In the genomic region with DNA sequence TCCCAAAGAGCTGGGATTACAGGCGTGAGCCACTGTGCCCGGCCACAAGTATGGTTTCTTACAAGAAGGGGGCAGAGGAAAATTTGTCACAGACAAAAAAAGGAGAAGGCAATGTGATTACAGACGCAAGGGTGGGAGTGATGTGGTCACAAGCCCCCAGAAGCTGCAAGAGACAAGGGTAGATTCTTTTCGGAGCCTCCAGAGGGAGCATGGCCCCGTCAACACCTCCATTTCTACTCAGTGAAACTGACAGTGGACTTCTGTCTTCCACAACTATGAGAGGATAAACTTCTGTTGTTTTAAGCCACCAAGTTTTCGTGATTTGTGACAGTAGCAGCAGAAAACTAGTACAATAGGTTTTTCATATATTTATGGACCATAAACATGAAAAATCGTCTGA, we compare ENCODE assay signal across 8 cellular contexts. TPM values are rescaled to one million over a fixed set of nuclear protein-coding genes. Genes with fewer than 3 reads are reported as not detected.
DNase-seq lines count a peak whose midpoint lies in the region; ATAC-seq, FAIRE-seq and TF ChIP-seq lines count a peak whose summit lies in the region.

No MANE protein-coding gene starts in this region.

- peak; percentile 44 for ATAC-seq in activated naive CD8-positive, alpha-beta T cell treated with anti-CD3 and anti-CD28 coated beads, Interleukin-2, amount 50 U/mL, for 24 hours
- ATAC-seq in HepG2 (peak; percentile 51), HG02798 (IDR thresholded peaks at IDR 0.05; ENCODE audit: poor library complexity, unreplicated experiment) (no peak)
- no peak for ATAC-seq in naive thymus-derived CD8-positive, alpha-beta T cell
- no peak for ATAC-seq in CD8-positive, alpha-beta T cell

- H3K27me3 Mint-ChIP-seq in activated naive CD8-positive, alpha-beta T cell treated with anti-CD3 and anti-CD28 coated beads, Interleukin-2, amount 50 U/mL, for 24 hours, result peaks cover 54% of the 10 kb centered on the region
- peaks cover 27 to 61% (median 46%) of the 10 kb centered on the region in 5 donors for H3K27me3 Mint-ChIP-seq in naive thymus-derived CD8-positive, alpha-beta T cell
- H3K27me3 Mint-ChIP-seq in CD8-positive, alpha-beta T cell (ENCODE audit: low read depth), result peaks cover 49% of the 10 kb centered on the region

- H3K4me3 ChIP-seq in HAP-1, result no peak overlapping the region
- H3K4me3 ChIP-seq in HepG2 (replicated peaks in 1 of 3; ENCODE audit: insufficient read depth in 1 of 3, low read depth in 2 of 3, low read length in 3 of 3), result no peak overlapping the region
- no peak overlapping the region for H3K4me3 ChIP-seq in CD8-positive, alpha-beta T cell (ENCODE audit: low read depth, low read length)

- peak; percentile 55 for FAIRE-seq in HepG2 (lab: Jason Lieb, UNC)

- no peak for TF ChIP-seq POLR2A in HepG2 (IDR thresholded peaks at IDR 0.05; ENCODE audit: insufficient read depth in 1 of 2, low read depth in 2 of 2, low read length in 2 of 2)

- H3K9me3 Mint-ChIP-seq in activated naive CD8-positive, alpha-beta T cell treated with anti-CD3 and anti-CD28 coated beads, Interleukin-2, amount 50 U/mL, for 24 hours, result no peaks in the 10 kb centered on the region
- no peaks in the 10 kb centered on the region for H3K9me3 Mint-ChIP-seq in naive thymus-derived CD8-positive, alpha-beta T cell
- no peaks in the 10 kb centered on the region for H3K9me3 Mint-ChIP-seq in CD8-positive, alpha-beta T cell

- H3K9ac ChIP-seq in HepG2 (ENCODE audit: insufficient read depth, low read depth, low read length), result no peak overlapping the region

- H3K4me1 Mint-ChIP-seq in activated naive CD8-positive, alpha-beta T cell treated with anti-CD3 and anti-CD28 coated beads, Interleukin-2, amount 50 U/mL, for 24 hours, result peaks cover 7% of the 10 kb centered on the region
- peaks cover 0 to 15% (median 14%) of the 10 kb centered on the region in 4 donors for H3K4me1 Mint-ChIP-seq in naive thymus-derived CD8-positive, alpha-beta T cell
- peaks cover 13% of the 10 kb centered on the region for H3K4me1 Mint-ChIP-seq in CD8-positive, alpha-beta T cell (ENCODE audit: low read depth)

- H3K79me2 ChIP-seq in HepG2 (ENCODE audit: insufficient read depth, low read length), result no peaks in the 10 kb centered on the region

- TF ChIP-seq CTCF in AG09319 (IDR thresholded peaks at IDR 0.05; ENCODE audit: low read depth, low read length) (peak; percentile 62), HepG2 (CRISPR knock-in tag; IDR thresholded peaks at IDR 0.05) (peak; percentile 65)
- TF ChIP-seq CTCF in CD8-positive, alpha-beta T cell (IDR thresholded peaks at IDR 0.05), result no peak

- no TSS peak for BruUV-seq in HepG2 (replicated peaks; lab: Mats Ljungman, UMichigan)

- intact Hi-C loops in HepG2 (cut with micrococcal nuclease; ENCODE audit: unreplicated experiment), result loop anchor here (1.0 kb wide), 1 partner anchor 84 kb away; no protein-coding TSS in a partner anchor
- intact Hi-C loops in CD8-positive, alpha-beta T cell (cut with DNase I, micrococcal nuclease), result loop anchor here in 1 of 2 experiments (5.0 kb wide), 1 partner anchor 166 kb away; no protein-coding TSS in a partner anchor

- WGBS in HepG2 (ENCODE audit: low lambda C conversion rate), result 0% methylated on average over 7 of the region's 7 CpGs

- H3K9me3 ChIP-seq in HAP-1, result no peaks in the 10 kb centered on the region
- H3K9me3 ChIP-seq in HepG2 (ENCODE audit: low read length), result no peaks in the 10 kb centered on the region
- H3K9me3 ChIP-seq in CD8-positive, alpha-beta T cell (ENCODE audit: low read length), result no peaks in the 10 kb centered on the region

- no peak overlapping the region for H3K27ac ChIP-seq in HepG2 (ENCODE audit: extremely low read length, insufficient read depth, low read length)
- no peak overlapping the region for H3K27ac ChIP-seq in CD8-positive, alpha-beta T cell (ENCODE audit: low read depth, low read length)

- POLR2A ChIA-PET in HepG2 (lab: Yijun Ruan, JAX), result no interaction called here
- POLR2A ChIA-PET in naive thymus-derived CD8-positive, alpha-beta T cell (lab: Charles Lee), result no interaction called here
- POLR2A ChIA-PET in CD8-positive, alpha-beta T cell (lab: Charles Lee), result no interaction called here

- CTCF ChIA-PET in HepG2 (lab: Yijun Ruan, JAX; ENCODE audit: low intra/inter-chr PET ratio, low total read pairs), result interaction anchor here (1.1 to 3.7 kb wide), 3 partner anchors 113 to 168 kb away, joined by 3 to 19 read pairs (median 5); no protein-coding TSS in a partner anchor
- CTCF ChIA-PET in CD8-positive, alpha-beta T cell (lab: Charles Lee), result no interaction called here

- no peak overlapping the region for H3K4me3 Mint-ChIP-seq in activated naive CD8-positive, alpha-beta T cell treated with anti-CD3 and anti-CD28 coated beads, Interleukin-2, amount 50 U/mL, for 24 hours
- H3K4me3 Mint-ChIP-seq in naive thymus-derived CD8-positive, alpha-beta T cell, result peak overlapping the region in 1 of 10 donors; percentile 50
- H3K4me3 Mint-ChIP-seq in CD8-positive, alpha-beta T cell, result no peak overlapping the region

- DNase-seq in AG09319 (ENCODE audit: extremely low read depth, low read depth) (no peak), HAP-1 (ENCODE audit: low spot score in 2 of 2) (peak; percentile 48 to 51), HepG2 (ENCODE audit: low spot score) (peak; percentile 37), epidermal melanocyte (ENCODE audit: insufficient read length, low spot score) (no peak)
- DNase-seq in activated naive CD8-positive, alpha-beta T cell treated with anti-CD3 and anti-CD28 coated beads, Interleukin-2, amount 50 U/mL, for 24 hours, result no peak
- DNase-seq in naive thymus-derived CD8-positive, alpha-beta T cell, result no peak
- DNase-seq in CD8-positive, alpha-beta T cell, result no peak

- in situ Hi-C loops in HAP-1 (cut with MboI; ENCODE audit: low sequenced_read_pairs) (no loop called here), HepG2 (cut with HindIII; ENCODE audit: extremely low pct_ligation_motif_present, low pct_unique_long_range_greater_than_20kb) (loop anchor here (5.0 kb wide), 1 partner anchor 156 kb away; no protein-coding TSS in a partner anchor)

- no peaks in the 10 kb centered on the region for H4K20me1 ChIP-seq in HepG2 (ENCODE audit: insufficient read depth, low read length)

- no peaks in the 10 kb centered on the region for H3K36me3 Mint-ChIP-seq in activated naive CD8-positive, alpha-beta T cell treated with anti-CD3 and anti-CD28 coated beads, Interleukin-2, amount 50 U/mL, for 24 hours (ENCODE audit: low read depth)
- H3K36me3 Mint-ChIP-seq in naive thymus-derived CD8-positive, alpha-beta T cell, result peaks cover 0 to 2% (median 0%) of the 10 kb centered on the region in 3 donors
- H3K36me3 Mint-ChIP-seq in CD8-positive, alpha-beta T cell, result no peaks in the 10 kb centered on the region

- no peak overlapping the region for H2AFZ ChIP-seq in HepG2 (ENCODE audit: low read length)

- H3K4me2 ChIP-seq in HepG2 (ENCODE audit: low read depth, low read length), result no peak overlapping the region

- H3K27me3 ChIP-seq in HAP-1 (ENCODE audit: low read depth), result no peaks in the 10 kb centered on the region
- peaks cover 9 to 52% of the 10 kb centered on the region in 2 experiments for H3K27me3 ChIP-seq in HepG2 (ENCODE audit: control insufficient read depth in 1 of 2, insufficient read depth in 2 of 2, low read length in 2 of 2)
- peaks cover 16% of the 10 kb centered on the region for H3K27me3 ChIP-seq in CD8-positive, alpha-beta T cell (ENCODE audit: insufficient read depth, low read length)

- TF ChIP-seq RAD21 in HepG2 (CRISPR knock-in tag; IDR thresholded peaks at IDR 0.05), result peak; percentile 47; the same call in 1 of the 2 replicates

- H3K36me3 ChIP-seq in HAP-1 (replicated peaks), result peaks cover 10% of the 10 kb centered on the region
- no peaks in the 10 kb centered on the region for H3K36me3 ChIP-seq in HepG2 (replicated peaks in 1 of 2; ENCODE audit: control insufficient read depth in 1 of 2, insufficient read depth in 2 of 2, low read length in 2 of 2)
- no peaks in the 10 kb centered on the region for H3K36me3 ChIP-seq in CD8-positive, alpha-beta T cell (ENCODE audit: insufficient read depth, low read length)

- H3K4me1 ChIP-seq in HAP-1 (peaks cover 18% of the 10 kb centered on the region), HepG2 (ENCODE audit: insufficient read depth, low read length) (peaks cover 13% of the 10 kb centered on the region)
- peaks cover 17% of the 10 kb centered on the region for H3K4me1 ChIP-seq in CD8-positive, alpha-beta T cell (ENCODE audit: insufficient read depth, low read length)

- no peak overlapping the region for H3K27ac Mint-ChIP-seq in activated naive CD8-positive, alpha-beta T cell treated with anti-CD3 and anti-CD28 coated beads, Interleukin-2, amount 50 U/mL, for 24 hours
- no peak overlapping the region for H3K27ac Mint-ChIP-seq in naive thymus-derived CD8-positive, alpha-beta T cell
- no peak overlapping the region for H3K27ac Mint-ChIP-seq in CD8-positive, alpha-beta T cell

- TF ChIP-seq EP300 in HepG2 (IDR thresholded peaks at IDR 0.05; ENCODE audit: low read depth in 2 of 2, low read length in 2 of 2) (no peak), HepG2 (CRISPR knock-in tag; IDR thresholded peaks at IDR 0.05; ENCODE audit: borderline replicate concordance) (no peak)

RNA-seq across cellular contexts. Expression of a gene that starts 2.1 kb away (rescaled TPM):
- total RNA-seq in HepG2 (2016; rRNA removed; fragmentation: Illumina TruSeq; extraction: Trizol), result 0.04 and 0.08 TPM in 2 replicates
- total RNA-seq in HepG2 (2016; cell fraction: cytosol; rRNA removed; fragmentation: Illumina TruSeq; extraction: Trizol; ENCODE audit: low read depth), result not detected in 2 replicates
- 0.04 and 0.07 TPM in 2 replicates for total RNA-seq in HepG2 (2016; cell fraction: insoluble cytoplasmic fraction; rRNA removed; fragmentation: Illumina TruSeq; extraction: Trizol)
- 0.06 and 0.07 TPM in 2 replicates for total RNA-seq in HepG2 (2016; cell fraction: membrane; rRNA removed; fragmentation: Illumina TruSeq; extraction: Trizol)
- not detected in 2 replicates for total RNA-seq in HepG2 (2016; cell fraction: nucleus; rRNA removed; fragmentation: Illumina TruSeq; extraction: Trizol)
- polyA plus RNA-seq in HepG2 (2011; rRNA removed), result 0.15 and 0.24 TPM in 2 replicates
- polyA plus RNA-seq in HepG2 (2011; cell fraction: cytosol; rRNA removed), result 0.09 and 0.12 TPM in 2 replicates
- polyA plus RNA-seq in HepG2 (2011; cell fraction: nucleus; rRNA removed), result 0.90 and 1.0 TPM in 2 replicates
- polyA plus RNA-seq in HepG2 (2012), result 2.6 and 2.7 TPM in 2 replicates
- 0.12 and 0.14 TPM in 2 replicates for polyA plus RNA-seq in HepG2 (2016; cell fraction: cytosol; fragmentation: Illumina TruSeq; extraction: Trizol; ENCODE audit: low read depth)
- 0.46 and 0.48 TPM in 2 replicates for polyA plus RNA-seq in HepG2 (2016; cell fraction: insoluble cytoplasmic fraction; fragmentation: Illumina TruSeq; extraction: Trizol; ENCODE audit: low read depth)
- 0.37 and 0.49 TPM in 2 replicates for polyA plus RNA-seq in HepG2 (2016; cell fraction: membrane; fragmentation: Illumina TruSeq; extraction: Trizol; ENCODE audit: low read depth)
- polyA plus RNA-seq in HepG2 (2016; cell fraction: nucleus; fragmentation: Illumina TruSeq; extraction: Trizol; ENCODE audit: insufficient read depth, low read depth), result 0.55 and 0.99 TPM in 2 replicates
- polyA minus RNA-seq in HepG2 (2011; rRNA and poly(A)+ RNA removed; ENCODE audit: low replicate concordance), result 0.05 and 0.28 TPM in 2 replicates
- not detected in 2 replicates for polyA minus RNA-seq in HepG2 (2011; cell fraction: cytosol; rRNA and poly(A)+ RNA removed)
- polyA minus RNA-seq in HepG2 (2011; cell fraction: nucleus; rRNA and poly(A)+ RNA removed), result 0.13 and 0.25 TPM in 2 replicates
- not detected for total RNA-seq in naive thymus-derived CD8-positive, alpha-beta T cell
- polyA plus RNA-seq in naive thymus-derived CD8-positive, alpha-beta T cell, result under 1 TPM in 2 of 3 donors, not detected in 1; 0.08 to 0.09 TPM
- not detected for total RNA-seq in CD8-positive, alpha-beta T cell

Comparison
In these comparisons a context has a peak if more than half of its experiments do, and no peak if none do; other contexts are left out.
1. DNase-seq: peak in HAP-1 (2 of 2) and HepG2 (single experiment); none in AG09319 (single experiment), activated naive CD8-positive, alpha-beta T cell treated with anti-CD3 and anti-CD28 coated beads, Interleukin-2, amount 50 U/mL, for 24 hours (single experiment), naive thymus-derived CD8-positive, alpha-beta T cell (0 of 10), CD8-positive, alpha-beta T cell (0 of 7) and epidermal melanocyte (single experiment).
2. ATAC-seq: peak in activated naive CD8-positive, alpha-beta T cell treated with anti-CD3 and anti-CD28 coated beads, Interleukin-2, amount 50 U/mL, for 24 hours (single experiment) and HepG2 (single experiment); none in naive thymus-derived CD8-positive, alpha-beta T cell (0 of 2), CD8-positive, alpha-beta T cell (single experiment) and HG02798 (single experiment).